24 cellular contexts compared by ENCODE assay signal in the genomic region with DNA sequence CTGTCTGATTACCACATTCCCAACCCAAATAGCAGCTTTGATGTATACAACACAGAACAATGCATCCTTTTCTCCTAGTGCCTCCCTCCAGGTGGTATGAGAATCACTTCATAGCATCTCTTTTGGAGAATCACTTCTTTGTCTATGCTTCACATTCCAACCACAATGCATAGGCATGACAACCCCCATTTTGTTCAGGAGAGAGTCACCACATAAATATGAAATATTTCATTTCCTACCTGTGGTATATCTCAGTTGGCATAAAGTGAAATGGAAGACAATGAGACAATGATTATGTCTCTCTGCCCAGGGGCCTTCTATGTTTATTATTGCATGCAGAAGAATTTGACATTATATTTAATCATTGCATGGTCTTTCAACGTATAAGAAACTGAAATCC.
DNase-seq lines count a peak whose midpoint lies in the region; ATAC-seq, FAIRE-seq and TF ChIP-seq lines count a peak whose summit lies in the region.
"Had no signal": no experiment of that assay in that cellular context is flagged by ENCODE, and none has a peak within 500 bp of the region (broad histone marks: within the 10 kb centered on the region; RNA-seq: fewer than 3 reads in every experiment).

No MANE protein-coding gene starts in this region.

- intact Hi-C loops in left ventricle myocardium superior (cut with micrococcal nuclease), result no loop called here
- intact Hi-C loops in uterus (cut with DNase I; ENCODE audit: low total_unique reads), result no loop called here

- H3K36me3 ChIP-seq in RWPE2 (ENCODE audit: low read depth) (no peaks in the 10 kb centered on the region), keratinocyte (ENCODE audit: control insufficient read depth in 2 of 2, extremely low read depth in 1 of 2, insufficient read depth in 2 of 2, low read length in 2 of 2) (no peaks in the 10 kb centered on the region), uterus (no peaks in the 10 kb centered on the region)
- H3K36me3 ChIP-seq: BLaER1 had no signal

- H3K27ac ChIP-seq in RWPE2 (ENCODE audit: poor library complexity, severe bottlenecking) (peak overlapping the region; percentile 58), cingulate gyrus (ENCODE audit: low read depth, low read length) (peak overlapping the region; percentile 20), keratinocyte (ENCODE audit: control insufficient read depth, insufficient read depth, low read length) (peak overlapping the region; percentile 82), uterus (no peak overlapping the region)
- H3K27ac ChIP-seq: BLaER1 had no signal

- no peaks in the 10 kb centered on the region for H3K9me1 ChIP-seq in keratinocyte (ENCODE audit: control insufficient read depth, extremely low read depth, insufficient read depth, low read length)

- no peaks in the 10 kb centered on the region for H4K20me1 ChIP-seq in keratinocyte (ENCODE audit: control insufficient read depth, extremely low read depth, insufficient read depth, low read length)
- H4K20me1 ChIP-seq: BLaER1 had no signal

- H3K4me1 ChIP-seq in RWPE2 (ENCODE audit: insufficient read depth, poor library complexity, severe bottlenecking), result peaks cover 10% of the 10 kb centered on the region
- peaks cover 46% of the 10 kb centered on the region for H3K4me1 ChIP-seq in keratinocyte (ENCODE audit: control insufficient read depth, extremely low read depth, insufficient read depth, low read length)
- H3K4me1 ChIP-seq in uterus, result no peaks in the 10 kb centered on the region
- H3K4me1 ChIP-seq: BLaER1, Caco-2 had no signal

- no peaks in the 10 kb centered on the region for H3K79me2 ChIP-seq in keratinocyte (ENCODE audit: control insufficient read depth, insufficient read depth, low read length)

- no peak overlapping the region for H2AFZ ChIP-seq in keratinocyte (ENCODE audit: control insufficient read depth, low read length)

- peak; percentile 97 for FAIRE-seq in keratinocyte (lab: Jason Lieb, UNC)
- FAIRE-seq in RCC 7860 (lab: Jason Lieb, UNC), result no peak
- FAIRE-seq: GM12878, HepG2, K562 had no signal

- no peak overlapping the region for H3K9ac ChIP-seq in keratinocyte (ENCODE audit: control insufficient read depth, extremely low read depth, insufficient read depth, low read length)
- H3K9ac ChIP-seq: BLaER1 had no signal

- dilution Hi-C loops in keratinocyte (cut with MboI; ENCODE audit: extremely low pct_ligation_motif_present, low sequenced_read_pairs), result no loop called here

- H3K9me3 ChIP-seq in RWPE2 (ENCODE audit: severe bottlenecking) (no peaks in the 10 kb centered on the region), keratinocyte (ENCODE audit: control insufficient read depth, low read depth, low read length) (no peaks in the 10 kb centered on the region), uterus (no peaks in the 10 kb centered on the region)
- H3K9me3 ChIP-seq: BLaER1, Caco-2 had no signal

- peak overlapping the region; percentile 34 for H3K4me2 ChIP-seq in keratinocyte (ENCODE audit: control insufficient read depth, extremely low read depth, insufficient read depth, low read depth, low read length)
- H3K4me2 ChIP-seq: BLaER1 had no signal

- no peak for TF ChIP-seq POLR2A in uterus (IDR thresholded peaks at IDR 0.05)

- H3K27me3 ChIP-seq in RWPE2 (ENCODE audit: insufficient read depth, poor library complexity, severe bottlenecking) (no peaks in the 10 kb centered on the region), keratinocyte (ENCODE audit: control insufficient read depth, extremely low read depth, insufficient read depth, low read length) (no peaks in the 10 kb centered on the region), uterus (no peaks in the 10 kb centered on the region)
- H3K27me3 ChIP-seq: BLaER1 had no signal

- TF ChIP-seq CTCF in RWPE2 (IDR thresholded peaks at IDR 0.05; ENCODE audit: poor library complexity, severe bottlenecking) (no peak), keratinocyte (optimal IDR thresholded peaks at IDR 0.05 in 1 of 3, IDR thresholded peaks at IDR 0.05 in 1 of 3, conservative IDR thresholded peaks at IDR 0.05 in 1 of 3; ENCODE audit: extremely low read depth in 1 of 3, insufficient read depth in 2 of 3, low read length in 3 of 3) (no peak), uterus (IDR thresholded peaks at IDR 0.05) (no peak)

- ATAC-seq in RWPE2 (ENCODE audit: low read depth) (peak; percentile 79), left ventricle myocardium superior (no peak)
- ATAC-seq: GM12878, HepG2, K562 had no signal

- H3K4me3 ChIP-seq in RWPE2 (ENCODE audit: severe bottlenecking) (no peak overlapping the region), keratinocyte (ENCODE audit: control insufficient read depth in 2 of 3, extremely low read depth in 1 of 3, insufficient read depth in 2 of 3, low read depth in 1 of 3, low read length in 3 of 3) (no peak overlapping the region), uterus (no peak overlapping the region)
- H3K4me3 ChIP-seq: BLaER1, GM12878, K562 had no signal

- DNase-seq in RWPE2 (ENCODE audit: low spot score), result no peak
- peak; percentile 82 for DNase-seq in keratinocyte (ENCODE audit: low read depth, low spot score)
- no peak for DNase-seq in left ventricle myocardium superior
- no peak for DNase-seq in RCC 7860 (ENCODE audit: low spot score)
- no peak for DNase-seq in uterus
- DNase-seq in NCI-H82 treated with DMSO at 0.1 percent for 48 hours (lab: John Stamatoyannopoulos, UW; ENCODE audit: unreplicated experiment), result no peak
- DNase-seq: ACHN; Caco-2; CD4-positive, alpha-beta T cell; DND-41; H9; HFFc6; NCI-H1092; NCI-H146; NCI-H2029; NCI-H345; NCI-H524 treated with DMSO at 0.1 percent for 48 hours; NCI-H82; Right ventricle myocardium superior had no signal

Comparison
In these comparisons a context has a peak if more than half of its experiments do, and no peak if none do; other contexts are left out.
1. H3K27ac ChIP-seq: peak in RWPE2 (single experiment), cingulate gyrus (single experiment) and keratinocyte (single experiment); none in uterus (0 of 2).